18 cellular contexts compared by ENCODE assay signal in genomic region chr9:81032831-81033230, GRCh38.
DNase-seq lines count a peak whose midpoint lies in the region; FAIRE-seq and TF ChIP-seq lines count a peak whose summit lies in the region.
"Had no signal": no experiment of that assay in that cellular context is flagged by ENCODE, and none has a peak within 500 bp of the region (broad histone marks: within the 10 kb centered on the region; RNA-seq: fewer than 3 reads in every experiment).

No MANE protein-coding gene starts in this region.

- no peaks in the 10 kb centered on the region for H4K20me1 ChIP-seq in GM23248 (ENCODE audit: insufficient read depth)

- no peaks in the 10 kb centered on the region for H3K79me2 ChIP-seq in GM23248 (ENCODE audit: insufficient read depth)

- H2AFZ ChIP-seq in GM23248: no peak overlapping the region

- in situ Hi-C loops in GM23248 (cut with MboI): no loop called here

- H3K27ac ChIP-seq in GM23248: no peak overlapping the region
- H3K27ac ChIP-seq in Peyer's patch: no peak overlapping the region
- H3K27ac ChIP-seq: heart right ventricle, left ventricle myocardium inferior, RWPE1, spleen had no signal

- FAIRE-seq in urothelium cell line (lab: Jason Lieb, UNC): no peak

- H3K27me3 ChIP-seq in GM23248 (replicated peaks; ENCODE audit: insufficient read depth) (peaks cover 25% of the 10 kb centered on the region), adipocyte (replicated peaks; ENCODE audit: control insufficient read depth, insufficient read depth, low read length) (peaks cover 3% of the 10 kb centered on the region), Peyer's patch (no peaks in the 10 kb centered on the region)
- H3K27me3 ChIP-seq: ascending aorta, heart right ventricle, spleen had no signal

- no peak for TF ChIP-seq POLR2A in Peyer's patch (IDR thresholded peaks at IDR 0.05)

- H3K9ac ChIP-seq in GM23248 (no peak overlapping the region), adipocyte (ENCODE audit: low read length) (no peak overlapping the region)

- H3K4me3 ChIP-seq in GM23248 (no peak overlapping the region), adipocyte (ENCODE audit: low read length) (no peak overlapping the region), skeletal muscle cell (ENCODE audit: low read depth, low read length) (no peak overlapping the region), Peyer's patch (no peak overlapping the region)
- H3K4me3 ChIP-seq: ascending aorta, heart right ventricle, left ventricle myocardium inferior, spleen had no signal

- 77 to 95% methylated on average over 1 of the region's 1 CpG for WGBS in GM23248 (ENCODE audit: low coverage in 1 of 2, low lambda C conversion rate in 2 of 2, missing lambda C conversion rate in 2 of 2), 2 experiments

- H3K36me3 ChIP-seq in GM23248 (ENCODE audit: low read depth) (no peaks in the 10 kb centered on the region), adipocyte (ENCODE audit: control insufficient read depth, insufficient read depth, low read length, severe bottlenecking) (no peaks in the 10 kb centered on the region), Peyer's patch (no peaks in the 10 kb centered on the region)
- H3K36me3 ChIP-seq: ascending aorta, heart right ventricle, left ventricle myocardium inferior, spleen had no signal

- no peak for TF ChIP-seq CTCF in Peyer's patch (IDR thresholded peaks at IDR 0.05)

- no peaks in the 10 kb centered on the region for H3K9me2 ChIP-seq in GM23248 (ENCODE audit: insufficient read depth)

- no peak overlapping the region for H3K4me2 ChIP-seq in GM23248 (ENCODE audit: unreplicated experiment)

- H3K9me3 ChIP-seq in GM23248 (ENCODE audit: low read depth) (no peaks in the 10 kb centered on the region), adipocyte (ENCODE audit: control insufficient read depth, low read length) (no peaks in the 10 kb centered on the region), Peyer's patch (no peaks in the 10 kb centered on the region)
- H3K9me3 ChIP-seq: ascending aorta, Caco-2, heart right ventricle, left ventricle myocardium inferior, spleen had no signal

- H3F3A ChIP-seq in GM23248 (ENCODE audit: insufficient read depth): peaks cover 33% of the 10 kb centered on the region

- peak; percentile 9 for DNase-seq in GM23248
- DNase-seq in adipocyte (ENCODE audit: low read depth): peak; percentile 33
- DNase-seq in islet precursor cell: peak; percentile 93
- DNase-seq in skeletal muscle cell (ENCODE audit: low read depth): peak; percentile 22
- no peak for DNase-seq in urothelium cell line (ENCODE audit: low spot score)
- no peak for DNase-seq in Peyer's patch
- DNase-seq in activated gamma-delta T cell treated with Interleukin-2 at 50 U/mL for 16 hours: no peak
- DNase-seq in NCI-H446 (lab: John Stamatoyannopoulos, UW): no peak
- DNase-seq: activated CD4-positive, alpha-beta T cell treated with anti-CD3 and anti-CD28 coated beads, Interleukin-2, amount 50 U/mL, for 4 hours; Caco-2; effector CD8-positive, alpha-beta T cell; left ventricle myocardium inferior; NCI-H1105 treated with DMSO at 0.1 percent for 48 hours; NCI-H524 treated with DMSO at 0.1 percent for 48 hours; spleen had no signal

- H3K4me1 ChIP-seq in GM23248 (ENCODE audit: insufficient read depth) (peaks cover 20% of the 10 kb centered on the region), adipocyte (ENCODE audit: control insufficient read depth, insufficient read depth, low read length) (peaks cover 14% of the 10 kb centered on the region), Peyer's patch (no peaks in the 10 kb centered on the region)
- H3K4me1 ChIP-seq: ascending aorta, Caco-2, left ventricle myocardium inferior, spleen had no signal

Comparison
In these comparisons a context has a peak if more than half of its experiments do, and no peak if none do; other contexts are left out.
1. DNase-seq: peak in GM23248 (single experiment), adipocyte (single experiment), islet precursor cell (single experiment) and skeletal muscle cell (single experiment); none in urothelium cell line (single experiment), Peyer's patch (0 of 3), activated gamma-delta T cell treated with Interleukin-2 at 50 U/mL for 16 hours (single experiment) and NCI-H446 (0 of 2).